In genomic region chr7:99498546-99498944, GRCh38 we compare ENCODE assay signal across 9 cellular contexts. TPM values are rescaled to one million over a fixed set of nuclear protein-coding genes. Genes with fewer than 3 reads are reported as not detected.
A peak's percentile ranks its signal among the peaks of the same experiment; 100 is the strongest.
DNase-seq lines count a peak whose midpoint lies in the region; ATAC-seq lines count a peak whose summit lies in the region.
"Had no signal": no experiment of that assay in that cellular context is flagged by ENCODE, and none has a peak within 500 bp of the region (broad histone marks: within the 10 kb centered on the region; RNA-seq: fewer than 3 reads in every experiment).

No MANE protein-coding gene starts in this region.

- ATAC-seq in GM21825 (IDR thresholded peaks at IDR 0.05; ENCODE audit: unreplicated experiment), result no peak

- CTCF ChIA-PET in activated CD4-positive, alpha-beta memory T cell treated with anti-CD3 and anti-CD28 coated beads for 36 hours (lab: Charles Lee), result interaction anchor here (0.7 kb wide), 1 partner anchor 106 kb away, joined by 3 read pairs; no protein-coding TSS in a partner anchor

- no peak for DNase-seq in activated CD4-positive, alpha-beta T cell treated with anti-CD3 and anti-CD28 coated beads, Interleukin-2, amount 10 ng/mL, durations not matched to agents 24 days and 14 days
- no peak for DNase-seq in activated CD4-positive, alpha-beta T cell treated with anti-CD3 and anti-CD28 coated beads, Interleukin-2, amount 50 U/mL, for 1 hour
- peak; percentile 25 for DNase-seq in activated CD4-positive, alpha-beta memory T cell treated with anti-CD3 and anti-CD28 coated beads for 36 hours
- DNase-seq in stimulated activated naive CD4-positive, alpha-beta T cell treated with Interleukin-2 at 50 U/mL for 16 hours (lab: John Stamatoyannopoulos, UW), result no peak
- no peak for DNase-seq in SKM-1 (lab: John Stamatoyannopoulos, UW; ENCODE audit: unreplicated experiment)
- DNase-seq: NCI-H345 had no signal

- intact Hi-C loops in activated CD4-positive, alpha-beta T cell treated with anti-CD3 and anti-CD28 coated beads, Interleukin-2, amount 10 ng/mL, durations not matched to agents 24 days and 14 days (cut with micrococcal nuclease), result no loop called here
- intact Hi-C loops in activated CD4-positive, alpha-beta memory T cell treated with anti-CD3 and anti-CD28 coated beads for 36 hours (cut with micrococcal nuclease), result no loop called here

- peak overlapping the region; percentile 97 for H3K4me3 Mint-ChIP-seq in activated CD4-positive, alpha-beta T cell treated with anti-CD3 and anti-CD28 coated beads, Interleukin-2, amount 10 ng/mL, durations not matched to agents 24 days and 14 days
- peak overlapping the region; percentile 99 for H3K4me3 Mint-ChIP-seq in activated CD4-positive, alpha-beta memory T cell treated with anti-CD3 and anti-CD28 coated beads for 36 hours

- H3K27ac ChIP-seq in iPS-20b (ENCODE audit: low read length) (no peak overlapping the region), stomach smooth muscle (ENCODE audit: low read length) (no peak overlapping the region)

- POLR2A ChIA-PET in activated CD4-positive, alpha-beta memory T cell treated with anti-CD3 and anti-CD28 coated beads for 36 hours (lab: Charles Lee), result no interaction called here

- H3K27me3 ChIP-seq in iPS-20b (ENCODE audit: insufficient read depth, low read length), result no peaks in the 10 kb centered on the region
- no peaks in the 10 kb centered on the region for H3K27me3 ChIP-seq in stomach smooth muscle (ENCODE audit: control insufficient read depth in 1 of 2, insufficient read depth in 2 of 2, low read length in 2 of 2)

- peak overlapping the region; percentile 99 for H3K27ac Mint-ChIP-seq in activated CD4-positive, alpha-beta T cell treated with anti-CD3 and anti-CD28 coated beads, Interleukin-2, amount 10 ng/mL, durations not matched to agents 24 days and 14 days
- peak overlapping the region; percentile 99 for H3K27ac Mint-ChIP-seq in activated CD4-positive, alpha-beta memory T cell treated with anti-CD3 and anti-CD28 coated beads for 36 hours

- H3K9me3 ChIP-seq in iPS-20b (ENCODE audit: insufficient read depth, low read depth, low read length), result peaks cover 13% of the 10 kb centered on the region
- peaks cover 8 to 9% of the 10 kb centered on the region in 2 donors for H3K9me3 ChIP-seq in stomach smooth muscle (ENCODE audit: control insufficient read depth in 2 of 2, low read length in 2 of 2)

- peaks cover 23% of the 10 kb centered on the region for H3K36me3 ChIP-seq in iPS-20b (ENCODE audit: insufficient read depth, low read depth, low read length)
- H3K36me3 ChIP-seq in stomach smooth muscle (ENCODE audit: control insufficient read depth in 2 of 2, insufficient read depth in 2 of 2, low read length in 2 of 2), result peaks cover 13 to 16% of the 10 kb centered on the region in 2 donors

- H3K9me3 Mint-ChIP-seq in activated CD4-positive, alpha-beta T cell treated with anti-CD3 and anti-CD28 coated beads, Interleukin-2, amount 10 ng/mL, durations not matched to agents 24 days and 14 days, result peaks cover 6% of the 10 kb centered on the region
- peaks cover 10% of the 10 kb centered on the region for H3K9me3 Mint-ChIP-seq in activated CD4-positive, alpha-beta memory T cell treated with anti-CD3 and anti-CD28 coated beads for 36 hours

- H3K4me1 ChIP-seq in iPS-20b (ENCODE audit: insufficient read depth, low read length), result peaks cover 9% of the 10 kb centered on the region
- peaks cover 26% of the 10 kb centered on the region for H3K4me1 ChIP-seq in stomach smooth muscle (ENCODE audit: control insufficient read depth, insufficient read depth, low read length)

- H3K27me3 Mint-ChIP-seq in activated CD4-positive, alpha-beta T cell treated with anti-CD3 and anti-CD28 coated beads, Interleukin-2, amount 10 ng/mL, durations not matched to agents 24 days and 14 days, result no peaks in the 10 kb centered on the region
- no peaks in the 10 kb centered on the region for H3K27me3 Mint-ChIP-seq in activated CD4-positive, alpha-beta memory T cell treated with anti-CD3 and anti-CD28 coated beads for 36 hours

- H3K9ac ChIP-seq in iPS-20b (ENCODE audit: low read depth, low read length) (no peak overlapping the region), stomach smooth muscle (ENCODE audit: low read length in 2 of 2) (peak overlapping the region in 1 of 2 donors; percentile 47)

- H3K4me3 ChIP-seq in iPS-20b (ENCODE audit: low read length), result peak overlapping the region; percentile 87
- H3K4me3 ChIP-seq in stomach smooth muscle (ENCODE audit: low read length in 2 of 2), result peak overlapping the region; percentile 99 to 100

- peaks cover 18% of the 10 kb centered on the region for H3K4me1 Mint-ChIP-seq in activated CD4-positive, alpha-beta T cell treated with anti-CD3 and anti-CD28 coated beads, Interleukin-2, amount 10 ng/mL, durations not matched to agents 24 days and 14 days
- peaks cover 21% of the 10 kb centered on the region for H3K4me1 Mint-ChIP-seq in activated CD4-positive, alpha-beta memory T cell treated with anti-CD3 and anti-CD28 coated beads for 36 hours (ENCODE audit: low read depth)

- peaks cover 62% of the 10 kb centered on the region for H3K36me3 Mint-ChIP-seq in activated CD4-positive, alpha-beta T cell treated with anti-CD3 and anti-CD28 coated beads, Interleukin-2, amount 10 ng/mL, durations not matched to agents 24 days and 14 days (ENCODE audit: low read depth)
- H3K36me3 Mint-ChIP-seq in activated CD4-positive, alpha-beta memory T cell treated with anti-CD3 and anti-CD28 coated beads for 36 hours, result peaks cover 47% of the 10 kb centered on the region

RNA-seq across cellular contexts. Expression of gene ZNF394, which starts 1.5 kb away (rescaled TPM):
- 38.1 and 38.7 TPM in 2 replicates for total RNA-seq in activated CD4-positive, alpha-beta T cell treated with anti-CD3 and anti-CD28 coated beads, Interleukin-2, amount 10 ng/mL, durations not matched to agents 24 days and 14 days
- 10 to 100 TPM; 26.2 to 27.7 TPM for total RNA-seq in activated CD4-positive, alpha-beta memory T cell treated with anti-CD3 and anti-CD28 coated beads for 36 hours

RNA-seq across cellular contexts. Expression of gene ZKSCAN5, which starts 5.9 kb away (rescaled TPM):
- 7.2 TPM in 2 replicates for total RNA-seq in activated CD4-positive, alpha-beta T cell treated with anti-CD3 and anti-CD28 coated beads, Interleukin-2, amount 10 ng/mL, durations not matched to agents 24 days and 14 days
- total RNA-seq in activated CD4-positive, alpha-beta memory T cell treated with anti-CD3 and anti-CD28 coated beads for 36 hours, result 1 to 10 TPM; 7.6 to 7.7 TPM

RNA-seq across cellular contexts. Expression of gene ZNF789, which starts 25.9 kb away (rescaled TPM):
- total RNA-seq in activated CD4-positive, alpha-beta T cell treated with anti-CD3 and anti-CD28 coated beads, Interleukin-2, amount 10 ng/mL, durations not matched to agents 24 days and 14 days, result 22.6 and 23.6 TPM in 2 replicates
- 10 to 100 TPM; 14.2 to 15.6 TPM for total RNA-seq in activated CD4-positive, alpha-beta memory T cell treated with anti-CD3 and anti-CD28 coated beads for 36 hours

RNA-seq across cellular contexts. Expression of gene ATP5MF, which starts 32.6 kb away (rescaled TPM):
- 380 and 393 TPM in 2 replicates for total RNA-seq in activated CD4-positive, alpha-beta T cell treated with anti-CD3 and anti-CD28 coated beads, Interleukin-2, amount 10 ng/mL, durations not matched to agents 24 days and 14 days
- 100 to 1,000 TPM; 366 to 374 TPM for total RNA-seq in activated CD4-positive, alpha-beta memory T cell treated with anti-CD3 and anti-CD28 coated beads for 36 hours

RNA-seq across cellular contexts. Expression of gene FAM200A, which starts 53.4 kb away (rescaled TPM):
- 4.7 and 5.8 TPM in 2 replicates for total RNA-seq in activated CD4-positive, alpha-beta T cell treated with anti-CD3 and anti-CD28 coated beads, Interleukin-2, amount 10 ng/mL, durations not matched to agents 24 days and 14 days
- total RNA-seq in activated CD4-positive, alpha-beta memory T cell treated with anti-CD3 and anti-CD28 coated beads for 36 hours, result 1 to 10 TPM; 4.0 to 4.8 TPM
